In the genomic region with DNA sequence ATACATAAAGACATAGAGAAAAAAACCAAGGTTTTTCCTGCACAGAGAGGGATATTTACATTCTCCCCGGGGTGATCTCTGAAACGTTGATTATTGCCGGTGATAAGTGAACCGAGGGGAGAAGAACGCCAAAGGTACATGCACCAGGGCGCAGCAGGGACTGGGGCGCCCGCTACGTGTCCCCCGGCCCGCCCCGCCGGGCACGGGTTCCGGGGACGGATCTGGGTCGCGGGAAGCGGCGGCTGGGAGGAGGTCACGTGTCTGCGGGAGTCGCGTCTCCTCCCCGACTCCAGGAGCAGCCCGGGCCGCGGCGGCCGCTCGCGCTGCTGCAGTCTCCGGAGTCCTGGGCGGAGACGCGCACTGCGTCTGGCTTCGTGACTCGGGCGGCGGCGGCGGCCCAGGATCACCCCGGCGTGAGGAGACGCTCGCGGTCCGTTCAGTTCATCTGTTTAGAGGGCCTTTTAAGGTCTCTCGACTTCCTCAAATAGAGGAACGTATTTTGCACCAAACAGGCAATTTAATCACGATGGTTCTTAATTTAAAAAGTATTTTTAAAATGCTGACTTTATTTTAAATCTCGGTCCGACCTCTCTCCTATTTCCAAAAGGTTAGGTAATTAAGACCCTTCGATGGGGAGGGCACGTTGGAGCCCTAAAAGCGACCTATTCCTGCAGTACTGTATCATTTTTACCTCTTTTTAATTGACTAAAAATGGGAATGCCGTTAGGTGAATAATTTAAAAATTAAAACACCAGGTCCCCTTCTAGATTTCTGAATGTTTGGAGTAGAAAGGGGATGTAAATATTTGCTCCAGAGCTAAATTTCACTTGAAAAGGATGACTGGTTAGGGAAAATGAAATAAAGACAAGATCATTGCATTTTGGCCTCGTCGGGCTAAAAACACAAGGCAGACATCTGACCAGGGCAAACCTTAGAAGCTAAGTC, we compare ENCODE assay signal across 8 cellular contexts. TPM values are rescaled to one million over a fixed set of nuclear protein-coding genes. Genes with fewer than 3 reads are reported as not detected.
DNase-seq lines count a peak whose midpoint lies in the region; ATAC-seq, FAIRE-seq and TF ChIP-seq lines count a peak whose summit lies in the region.

No MANE protein-coding gene starts in this region.

- TF ChIP-seq CTCF in glutamatergic neuron (IDR thresholded peaks at IDR 0.05; ENCODE audit: partially characterized antibody, unreplicated experiment) (no peak), neural crest cell (conservative IDR thresholded peaks at IDR 0.05) (no peak)

- H3K4me1 Mint-ChIP-seq in activated naive CD8-positive, alpha-beta T cell treated with anti-CD3 and anti-CD28 coated beads for 36 hours = peaks cover 22% of the 10 kb centered on the region
- H3K4me1 Mint-ChIP-seq in glutamatergic neuron (ENCODE audit: low read depth, unreplicated experiment) (peaks cover 16% of the 10 kb centered on the region), neural crest cell (peaks cover 32% of the 10 kb centered on the region)

- peaks cover 79% of the 10 kb centered on the region for H3K27me3 Mint-ChIP-seq in activated naive CD8-positive, alpha-beta T cell treated with anti-CD3 and anti-CD28 coated beads for 36 hours
- peaks cover 21% of the 10 kb centered on the region for H3K27me3 Mint-ChIP-seq in glutamatergic neuron (ENCODE audit: unreplicated experiment)
- H3K27me3 Mint-ChIP-seq in neural crest cell (ENCODE audit: low read depth) = peaks cover 96% of the 10 kb centered on the region

- peak overlapping the region; percentile 82 for H3K4me3 Mint-ChIP-seq in activated naive CD8-positive, alpha-beta T cell treated with anti-CD3 and anti-CD28 coated beads for 36 hours
- H3K4me3 Mint-ChIP-seq in glutamatergic neuron (ENCODE audit: unreplicated experiment) (peak overlapping the region; percentile 95), neural crest cell (peak overlapping the region; percentile 91)

- H3K36me3 Mint-ChIP-seq in activated naive CD8-positive, alpha-beta T cell treated with anti-CD3 and anti-CD28 coated beads for 36 hours = no peaks in the 10 kb centered on the region
- H3K36me3 Mint-ChIP-seq in glutamatergic neuron (ENCODE audit: unreplicated experiment) (no peaks in the 10 kb centered on the region), neural crest cell (ENCODE audit: low read depth) (no peaks in the 10 kb centered on the region)

- ATAC-seq in HG03135 (IDR thresholded peaks at IDR 0.05; ENCODE audit: unreplicated experiment) (peak; percentile 38), HG02938 (IDR thresholded peaks at IDR 0.05; ENCODE audit: unreplicated experiment) (no peak)

- H3K9me3 Mint-ChIP-seq in activated naive CD8-positive, alpha-beta T cell treated with anti-CD3 and anti-CD28 coated beads for 36 hours = no peaks in the 10 kb centered on the region
- H3K9me3 Mint-ChIP-seq in glutamatergic neuron (ENCODE audit: unreplicated experiment) (peaks cover 10% of the 10 kb centered on the region), neural crest cell (no peaks in the 10 kb centered on the region)

- FAIRE-seq in GM18507 (lab: Jason Lieb, UNC) = peak; percentile 39

- H3K27ac Mint-ChIP-seq in activated naive CD8-positive, alpha-beta T cell treated with anti-CD3 and anti-CD28 coated beads for 36 hours = no peak overlapping the region
- H3K27ac Mint-ChIP-seq in glutamatergic neuron (ENCODE audit: unreplicated experiment) = no peak overlapping the region
- H3K27ac Mint-ChIP-seq in neural crest cell (ENCODE audit: unreplicated experiment) = no peak overlapping the region

- DNase-seq in AG20443 (ENCODE audit: low spot score) = peak; percentile 93
- no peak for DNase-seq in GM18507 (ENCODE audit: extremely low spot score, insufficient read length, low read depth)
- peak; percentile 17 for DNase-seq in NCI-H748 treated with DMSO at 0.1 percent for 48 hours (lab: John Stamatoyannopoulos, UW)
- DNase-seq in activated naive CD8-positive, alpha-beta T cell treated with anti-CD3 and anti-CD28 coated beads for 36 hours = peak; percentile 63
- peak; percentile 87 for DNase-seq in glutamatergic neuron
- DNase-seq in neural crest cell (ENCODE audit: low read depth, low spot score) = peak; percentile 66

RNA-seq across cellular contexts. Expression of gene BHLHE41, which starts 1.8 kb away (rescaled TPM):
- total RNA-seq in activated naive CD8-positive, alpha-beta T cell treated with anti-CD3 and anti-CD28 coated beads for 36 hours = not detected
- total RNA-seq in glutamatergic neuron (ENCODE audit: unreplicated experiment) = 3.6 TPM
- total RNA-seq in neural crest cell = 0.65 TPM in 1 of 2 replicates, not detected in the other
